In genomic region chr6:125746731-125747588, GRCh38 we compare ENCODE assay signal across 8 cellular contexts. TPM values are rescaled to one million over a fixed set of nuclear protein-coding genes. Genes with fewer than 3 reads are reported as not detected.
DNase-seq lines count a peak whose midpoint lies in the region; ATAC-seq and TF ChIP-seq lines count a peak whose summit lies in the region.

No MANE protein-coding gene starts in this region.

- H3K9me3 ChIP-seq in gastroesophageal sphincter: no peaks in the 10 kb centered on the region
- H3K9me3 ChIP-seq in neuron (ENCODE audit: low read length): no peaks in the 10 kb centered on the region
- no peaks in the 10 kb centered on the region for H3K9me3 ChIP-seq in tibial artery

- peaks cover 6% of the 10 kb centered on the region for H3K36me3 Mint-ChIP-seq in activated T-helper 17 cell treated with anti-CD3 and anti-CD28 coated beads, Interleukin-2, amount 50 U/mL, for 72 hours (ENCODE audit: low read depth)

- peaks cover 37% of the 10 kb centered on the region for H3K27me3 Mint-ChIP-seq in activated T-helper 17 cell treated with anti-CD3 and anti-CD28 coated beads, Interleukin-2, amount 50 U/mL, for 72 hours

- intact Hi-C loops in tibial artery (cut with DNase I; ENCODE audit: low total_unique reads): loop anchor here (5.0 to 10.0 kb wide), 2 partner anchors 152 to 305 kb away; no protein-coding TSS in a partner anchor

- H3K27ac ChIP-seq in gastroesophageal sphincter (peak overlapping the region in 3 of 4 donors; percentile 78 to 94 (median 85)), tibial artery (peak overlapping the region; percentile 99)

- WGBS in gastroesophageal sphincter (ENCODE audit: low coverage in 1 of 2), 2 donors: 8 to 11% methylated on average over 28 to 31 of the region's 32 CpGs

- peak; percentile 52 for ATAC-seq in HG02973 (IDR thresholded peaks at IDR 0.05; ENCODE audit: unreplicated experiment)
- peak; percentile 68 for ATAC-seq in activated T-helper 17 cell treated with anti-CD3 and anti-CD28 coated beads, Interleukin-2, amount 50 U/mL, for 72 hours (replicated peaks)
- peak; percentile 7 for ATAC-seq in gastroesophageal sphincter

- peaks cover 65% of the 10 kb centered on the region for H3K27me3 ChIP-seq in gastroesophageal sphincter
- H3K27me3 ChIP-seq in neuron (ENCODE audit: insufficient read depth, low read length): peaks cover 71% of the 10 kb centered on the region
- no peaks in the 10 kb centered on the region for H3K27me3 ChIP-seq in tibial artery

- no peak for TF ChIP-seq POLR2A in gastroesophageal sphincter (IDR thresholded peaks at IDR 0.05)

- peaks cover 21% of the 10 kb centered on the region for H3K4me1 Mint-ChIP-seq in activated T-helper 17 cell treated with anti-CD3 and anti-CD28 coated beads, Interleukin-2, amount 50 U/mL, for 72 hours

- peak overlapping the region; percentile 6 for H3K27ac Mint-ChIP-seq in activated T-helper 17 cell treated with anti-CD3 and anti-CD28 coated beads, Interleukin-2, amount 50 U/mL, for 72 hours

- peak overlapping the region; percentile 46 for H2AFZ ChIP-seq in neuron (ENCODE audit: low read depth, low read length)

- no peaks in the 10 kb centered on the region for H3K9me3 Mint-ChIP-seq in activated T-helper 17 cell treated with anti-CD3 and anti-CD28 coated beads, Interleukin-2, amount 50 U/mL, for 72 hours

- H3K4me3 Mint-ChIP-seq in activated T-helper 17 cell treated with anti-CD3 and anti-CD28 coated beads, Interleukin-2, amount 50 U/mL, for 72 hours: peak overlapping the region; percentile 86

- H3K4me1 ChIP-seq in gastroesophageal sphincter (peaks cover 0 to 38% (median 7%) of the 10 kb centered on the region in 3 donors), neuron (ENCODE audit: insufficient read depth, low read length) (peaks cover 24% of the 10 kb centered on the region), tibial artery (peaks cover 0 to 35% (median 7%) of the 10 kb centered on the region in 4 donors)

- no peaks in the 10 kb centered on the region for H3K36me3 ChIP-seq in gastroesophageal sphincter
- no peaks in the 10 kb centered on the region for H3K36me3 ChIP-seq in neuron (ENCODE audit: insufficient read depth, low read length)
- no peaks in the 10 kb centered on the region for H3K36me3 ChIP-seq in tibial artery

- no peak for TF ChIP-seq EP300 in gastroesophageal sphincter (IDR thresholded peaks at IDR 0.05)

- peak overlapping the region; percentile 52 to 72 for H3K4me3 ChIP-seq in gastroesophageal sphincter
- H3K4me3 ChIP-seq in neuron (ENCODE audit: low read length): peak overlapping the region; percentile 23
- H3K4me3 ChIP-seq in tibial artery: peak overlapping the region; percentile 89 to 95

- TF ChIP-seq CTCF in gastroesophageal sphincter (IDR thresholded peaks at IDR 0.05): no peak
- TF ChIP-seq CTCF in tibial artery (IDR thresholded peaks at IDR 0.05): peak in 1 of 2 experiments; percentile 10

- DNase-seq in NK-92 (lab: John Stamatoyannopoulos, UW; ENCODE audit: unreplicated experiment): peak; percentile 5
- DNase-seq in NK-92 treated with Interleukin-12 subunit alpha and Interleukin-12 subunit beta, amount 100 ng/mL, for 24 hours (lab: John Stamatoyannopoulos, UW): no peak
- DNase-seq in NCI-H774 (lab: John Stamatoyannopoulos, UW): peak; percentile 97
- peak; percentile 91 to 92 for DNase-seq in tibial artery

RNA-seq across cellular contexts. Expression of gene HEY2, which starts 2.5 kb away (rescaled TPM):
- under 1 TPM in 1 of 2 donors, not detected in 1; 0.09 TPM for total RNA-seq in activated T-helper 17 cell treated with anti-CD3 and anti-CD28 coated beads, Interleukin-2, amount 50 U/mL, for 72 hours
- total RNA-seq in gastroesophageal sphincter: 1 to 10 TPM; 1.1 to 2.3 (median 2.1) TPM

RNA-seq across cellular contexts. Expression of gene NCOA7, which starts 43.8 kb away (rescaled TPM):
- total RNA-seq in activated T-helper 17 cell treated with anti-CD3 and anti-CD28 coated beads, Interleukin-2, amount 50 U/mL, for 72 hours: 10 to 100 TPM; 44.6 to 59.9 TPM
- total RNA-seq in gastroesophageal sphincter: 10 to 100 TPM; 18.1 to 31.4 (median 26.7) TPM

Comparison
In these comparisons a context has a peak if more than half of its experiments do, and no peak if none do; other contexts are left out.
1. ATAC-seq: peak in every context shown above with its lines; median percentile 68 in activated T-helper 17 cell treated with anti-CD3 and anti-CD28 coated beads, Interleukin-2, amount 50 U/mL, for 72 hours; 52 in HG02973; 7 in gastroesophageal sphincter.
2. H3K4me3 ChIP-seq: peak in every context shown above with its lines; median percentile 92 in tibial artery; 62 in gastroesophageal sphincter; 23 in neuron.